Comparison of ENCODE assay signal across 1 cellular context in the genomic region with DNA sequence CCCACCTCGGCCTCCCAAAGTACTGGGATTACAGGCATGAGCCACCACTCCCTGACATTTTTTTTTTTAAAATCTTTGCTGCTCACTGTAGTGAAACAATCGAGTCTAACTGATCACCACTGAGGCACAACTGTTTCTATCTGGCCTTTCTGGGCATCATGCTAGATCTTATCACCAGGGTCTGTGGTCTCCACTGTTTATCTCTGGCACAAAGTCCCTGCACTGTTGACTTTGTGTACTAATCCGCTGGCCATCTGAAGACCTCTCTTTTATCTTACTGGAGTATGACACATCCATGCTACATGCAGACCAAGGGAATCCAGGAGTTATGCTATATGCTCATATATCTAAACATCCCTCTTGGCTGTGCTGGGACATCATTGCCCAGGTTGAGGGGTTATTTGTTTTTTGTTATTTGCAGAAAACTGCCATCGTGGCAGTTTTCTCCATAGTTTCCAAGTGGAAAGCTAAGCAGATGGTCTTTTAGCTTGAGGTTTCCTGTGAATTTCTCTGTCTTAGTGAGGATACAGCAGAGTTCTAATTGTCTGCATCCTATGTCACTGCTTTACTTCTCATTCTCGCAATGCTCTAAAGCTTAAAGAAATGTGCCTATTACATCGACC.
TF ChIP-seq lines count a peak whose summit lies in the region.

No MANE protein-coding gene starts in this region.

TF ChIP-seq in HepG2, 621 proteins besides CTCF, POLR2A, EP300 and RAD21 (continued from another document and continues in another):
- TF ChIP-seq, protein P1, sequence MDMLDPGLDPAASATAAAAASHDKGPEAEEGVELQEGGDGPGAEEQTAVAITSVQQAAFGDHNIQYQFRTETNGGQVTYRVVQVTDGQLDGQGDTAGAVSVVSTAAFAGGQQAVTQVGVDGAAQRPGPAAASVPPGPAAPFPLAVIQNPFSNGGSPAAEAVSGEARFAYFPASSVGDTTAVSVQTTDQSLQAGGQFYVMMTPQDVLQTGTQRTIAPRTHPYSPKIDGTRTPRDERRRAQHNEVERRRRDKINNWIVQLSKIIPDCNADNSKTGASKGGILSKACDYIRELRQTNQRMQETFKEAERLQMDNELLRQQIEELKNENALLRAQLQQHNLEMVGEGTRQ (IDR thresholded peaks at IDR 0.05; ENCODE audit: low read depth, low read length): no peak
- TF ChIP-seq, protein P1 (CRISPR knock-in tag; IDR thresholded peaks at IDR 0.05; ENCODE audit: borderline replicate concordance): no peak
- TF ChIP-seq ZNF746 (CRISPR knock-in tag; IDR thresholded peaks at IDR 0.05) (no peak), ZFX (CRISPR knock-in tag; IDR thresholded peaks at IDR 0.05; ENCODE audit: low read depth) (no peak), SOX5 (CRISPR knock-in tag; IDR thresholded peaks at IDR 0.05; ENCODE audit: borderline replicate concordance) (peak; percentile 59; the same call in 1 of the 2 replicates), JUNB (CRISPR knock-in tag; IDR thresholded peaks at IDR 0.05; ENCODE audit: borderline replicate concordance) (no peak), ZNF713 (CRISPR knock-in tag; IDR thresholded peaks at IDR 0.05) (no peak), ZNF841 (CRISPR knock-in tag; IDR thresholded peaks at IDR 0.05; ENCODE audit: borderline replicate concordance) (no peak), ZNF589 (CRISPR knock-in tag; conservative IDR thresholded peaks at IDR 0.05) (no peak), ZNF773 (CRISPR knock-in tag; IDR thresholded peaks at IDR 0.05; ENCODE audit: borderline replicate concordance) (no peak), NONO (IDR thresholded peaks at IDR 0.05) (no peak), NONO (CRISPR knock-in tag; conservative IDR thresholded peaks at IDR 0.05) (peak; percentile 47; the same call in 1 of the 2 replicates), ZMYM4 (CRISPR knock-in tag; IDR thresholded peaks at IDR 0.05) (peak; percentile 80)
- TF ChIP-seq, protein P2, sequence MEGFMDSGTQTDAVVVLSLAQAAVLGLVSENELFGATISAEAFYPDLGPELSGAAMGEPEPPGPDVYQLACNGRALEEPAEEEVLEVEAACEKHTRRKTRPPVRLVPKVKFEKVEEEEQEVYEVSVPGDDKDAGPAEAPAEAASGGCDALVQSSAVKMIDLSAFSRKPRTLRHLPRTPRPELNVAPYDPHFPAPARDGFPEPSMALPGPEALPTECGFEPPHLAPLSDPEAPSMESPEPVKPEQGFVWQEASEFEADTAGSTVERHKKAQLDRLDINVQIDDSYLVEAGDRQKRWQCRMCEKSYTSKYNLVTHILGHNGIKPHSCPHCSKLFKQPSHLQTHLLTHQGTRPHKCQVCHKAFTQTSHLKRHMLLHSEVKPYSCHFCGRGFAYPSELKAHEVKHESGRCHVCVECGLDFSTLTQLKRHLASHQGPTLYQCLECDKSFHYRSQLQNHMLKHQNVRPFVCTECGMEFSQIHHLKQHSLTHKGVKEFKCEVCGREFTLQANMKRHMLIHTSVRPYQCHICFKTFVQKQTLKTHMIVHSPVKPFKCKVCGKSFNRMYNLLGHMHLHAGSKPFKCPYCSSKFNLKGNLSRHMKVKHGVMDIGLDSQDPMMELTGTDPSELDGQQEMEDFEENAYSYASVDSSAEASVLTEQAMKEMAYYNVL (CRISPR knock-in tag; IDR thresholded peaks at IDR 0.05; ENCODE audit: borderline replicate concordance): no peak
- TF ChIP-seq, protein P3, sequence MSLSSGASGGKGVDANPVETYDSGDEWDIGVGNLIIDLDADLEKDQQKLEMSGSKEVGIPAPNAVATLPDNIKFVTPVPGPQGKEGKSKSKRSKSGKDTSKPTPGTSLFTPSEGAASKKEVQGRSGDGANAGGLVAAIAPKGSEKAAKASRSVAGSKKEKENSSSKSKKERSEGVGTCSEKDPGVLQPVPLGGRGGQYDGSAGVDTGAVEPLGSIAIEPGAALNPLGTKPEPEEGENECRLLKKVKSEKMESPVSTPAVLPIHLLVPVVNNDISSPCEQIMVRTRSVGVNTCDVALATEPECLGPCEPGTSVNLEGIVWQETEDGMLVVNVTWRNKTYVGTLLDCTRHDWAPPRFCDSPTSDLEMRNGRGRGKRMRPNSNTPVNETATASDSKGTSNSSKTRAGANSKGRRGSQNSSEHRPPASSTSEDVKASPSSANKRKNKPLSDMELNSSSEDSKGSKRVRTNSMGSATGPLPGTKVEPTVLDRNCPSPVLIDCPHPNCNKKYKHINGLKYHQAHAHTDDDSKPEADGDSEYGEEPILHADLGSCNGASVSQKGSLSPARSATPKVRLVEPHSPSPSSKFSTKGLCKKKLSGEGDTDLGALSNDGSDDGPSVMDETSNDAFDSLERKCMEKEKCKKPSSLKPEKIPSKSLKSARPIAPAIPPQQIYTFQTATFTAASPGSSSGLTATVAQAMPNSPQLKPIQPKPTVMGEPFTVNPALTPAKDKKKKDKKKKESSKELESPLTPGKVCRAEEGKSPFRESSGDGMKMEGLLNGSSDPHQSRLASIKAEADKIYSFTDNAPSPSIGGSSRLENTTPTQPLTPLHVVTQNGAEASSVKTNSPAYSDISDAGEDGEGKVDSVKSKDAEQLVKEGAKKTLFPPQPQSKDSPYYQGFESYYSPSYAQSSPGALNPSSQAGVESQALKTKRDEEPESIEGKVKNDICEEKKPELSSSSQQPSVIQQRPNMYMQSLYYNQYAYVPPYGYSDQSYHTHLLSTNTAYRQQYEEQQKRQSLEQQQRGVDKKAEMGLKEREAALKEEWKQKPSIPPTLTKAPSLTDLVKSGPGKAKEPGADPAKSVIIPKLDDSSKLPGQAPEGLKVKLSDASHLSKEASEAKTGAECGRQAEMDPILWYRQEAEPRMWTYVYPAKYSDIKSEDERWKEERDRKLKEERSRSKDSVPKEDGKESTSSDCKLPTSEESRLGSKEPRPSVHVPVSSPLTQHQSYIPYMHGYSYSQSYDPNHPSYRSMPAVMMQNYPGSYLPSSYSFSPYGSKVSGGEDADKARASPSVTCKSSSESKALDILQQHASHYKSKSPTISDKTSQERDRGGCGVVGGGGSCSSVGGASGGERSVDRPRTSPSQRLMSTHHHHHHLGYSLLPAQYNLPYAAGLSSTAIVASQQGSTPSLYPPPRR (CRISPR knock-in tag; IDR thresholded peaks at IDR 0.05; ENCODE audit: borderline replicate concordance): peak; percentile 74; the same call in 1 of the 2 replicates
- TF ChIP-seq, protein P4, sequence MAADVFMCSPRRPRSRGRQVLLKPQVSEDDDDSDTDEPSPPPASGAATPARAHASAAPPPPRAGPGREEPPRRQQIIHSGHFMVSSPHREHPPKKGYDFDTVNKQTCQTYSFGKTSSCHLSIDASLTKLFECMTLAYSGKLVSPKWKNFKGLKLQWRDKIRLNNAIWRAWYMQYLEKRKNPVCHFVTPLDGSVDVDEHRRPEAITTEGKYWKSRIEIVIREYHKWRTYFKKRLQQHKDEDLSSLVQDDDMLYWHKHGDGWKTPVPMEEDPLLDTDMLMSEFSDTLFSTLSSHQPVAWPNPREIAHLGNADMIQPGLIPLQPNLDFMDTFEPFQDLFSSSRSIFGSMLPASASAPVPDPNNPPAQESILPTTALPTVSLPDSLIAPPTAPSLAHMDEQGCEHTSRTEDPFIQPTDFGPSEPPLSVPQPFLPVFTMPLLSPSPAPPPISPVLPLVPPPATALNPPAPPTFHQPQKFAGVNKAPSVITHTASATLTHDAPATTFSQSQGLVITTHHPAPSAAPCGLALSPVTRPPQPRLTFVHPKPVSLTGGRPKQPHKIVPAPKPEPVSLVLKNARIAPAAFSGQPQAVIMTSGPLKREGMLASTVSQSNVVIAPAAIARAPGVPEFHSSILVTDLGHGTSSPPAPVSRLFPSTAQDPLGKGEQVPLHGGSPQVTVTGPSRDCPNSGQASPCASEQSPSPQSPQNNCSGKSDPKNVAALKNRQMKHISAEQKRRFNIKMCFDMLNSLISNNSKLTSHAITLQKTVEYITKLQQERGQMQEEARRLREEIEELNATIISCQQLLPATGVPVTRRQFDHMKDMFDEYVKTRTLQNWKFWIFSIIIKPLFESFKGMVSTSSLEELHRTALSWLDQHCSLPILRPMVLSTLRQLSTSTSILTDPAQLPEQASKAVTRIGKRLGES (CRISPR knock-in tag; IDR thresholded peaks at IDR 0.05; ENCODE audit: borderline replicate concordance): no peak
- TF ChIP-seq, protein P5, sequence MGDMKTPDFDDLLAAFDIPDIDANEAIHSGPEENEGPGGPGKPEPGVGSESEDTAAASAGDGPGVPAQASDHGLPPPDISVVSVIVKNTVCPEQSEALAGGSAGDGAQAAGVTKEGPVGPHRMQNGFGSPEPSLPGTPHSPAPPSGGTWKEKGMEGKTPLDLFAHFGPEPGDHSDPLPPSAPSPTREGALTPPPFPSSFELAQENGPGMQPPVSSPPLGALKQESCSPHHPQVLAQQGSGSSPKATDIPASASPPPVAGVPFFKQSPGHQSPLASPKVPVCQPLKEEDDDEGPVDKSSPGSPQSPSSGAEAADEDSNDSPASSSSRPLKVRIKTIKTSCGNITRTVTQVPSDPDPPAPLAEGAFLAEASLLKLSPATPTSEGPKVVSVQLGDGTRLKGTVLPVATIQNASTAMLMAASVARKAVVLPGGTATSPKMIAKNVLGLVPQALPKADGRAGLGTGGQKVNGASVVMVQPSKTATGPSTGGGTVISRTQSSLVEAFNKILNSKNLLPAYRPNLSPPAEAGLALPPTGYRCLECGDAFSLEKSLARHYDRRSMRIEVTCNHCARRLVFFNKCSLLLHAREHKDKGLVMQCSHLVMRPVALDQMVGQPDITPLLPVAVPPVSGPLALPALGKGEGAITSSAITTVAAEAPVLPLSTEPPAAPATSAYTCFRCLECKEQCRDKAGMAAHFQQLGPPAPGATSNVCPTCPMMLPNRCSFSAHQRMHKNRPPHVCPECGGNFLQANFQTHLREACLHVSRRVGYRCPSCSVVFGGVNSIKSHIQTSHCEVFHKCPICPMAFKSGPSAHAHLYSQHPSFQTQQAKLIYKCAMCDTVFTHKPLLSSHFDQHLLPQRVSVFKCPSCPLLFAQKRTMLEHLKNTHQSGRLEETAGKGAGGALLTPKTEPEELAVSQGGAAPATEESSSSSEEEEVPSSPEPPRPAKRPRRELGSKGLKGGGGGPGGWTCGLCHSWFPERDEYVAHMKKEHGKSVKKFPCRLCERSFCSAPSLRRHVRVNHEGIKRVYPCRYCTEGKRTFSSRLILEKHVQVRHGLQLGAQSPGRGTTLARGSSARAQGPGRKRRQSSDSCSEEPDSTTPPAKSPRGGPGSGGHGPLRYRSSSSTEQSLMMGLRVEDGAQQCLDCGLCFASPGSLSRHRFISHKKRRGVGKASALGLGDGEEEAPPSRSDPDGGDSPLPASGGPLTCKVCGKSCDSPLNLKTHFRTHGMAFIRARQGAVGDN (CRISPR knock-in tag; IDR thresholded peaks at IDR 0.05): no peak
- TF ChIP-seq, protein P6, sequence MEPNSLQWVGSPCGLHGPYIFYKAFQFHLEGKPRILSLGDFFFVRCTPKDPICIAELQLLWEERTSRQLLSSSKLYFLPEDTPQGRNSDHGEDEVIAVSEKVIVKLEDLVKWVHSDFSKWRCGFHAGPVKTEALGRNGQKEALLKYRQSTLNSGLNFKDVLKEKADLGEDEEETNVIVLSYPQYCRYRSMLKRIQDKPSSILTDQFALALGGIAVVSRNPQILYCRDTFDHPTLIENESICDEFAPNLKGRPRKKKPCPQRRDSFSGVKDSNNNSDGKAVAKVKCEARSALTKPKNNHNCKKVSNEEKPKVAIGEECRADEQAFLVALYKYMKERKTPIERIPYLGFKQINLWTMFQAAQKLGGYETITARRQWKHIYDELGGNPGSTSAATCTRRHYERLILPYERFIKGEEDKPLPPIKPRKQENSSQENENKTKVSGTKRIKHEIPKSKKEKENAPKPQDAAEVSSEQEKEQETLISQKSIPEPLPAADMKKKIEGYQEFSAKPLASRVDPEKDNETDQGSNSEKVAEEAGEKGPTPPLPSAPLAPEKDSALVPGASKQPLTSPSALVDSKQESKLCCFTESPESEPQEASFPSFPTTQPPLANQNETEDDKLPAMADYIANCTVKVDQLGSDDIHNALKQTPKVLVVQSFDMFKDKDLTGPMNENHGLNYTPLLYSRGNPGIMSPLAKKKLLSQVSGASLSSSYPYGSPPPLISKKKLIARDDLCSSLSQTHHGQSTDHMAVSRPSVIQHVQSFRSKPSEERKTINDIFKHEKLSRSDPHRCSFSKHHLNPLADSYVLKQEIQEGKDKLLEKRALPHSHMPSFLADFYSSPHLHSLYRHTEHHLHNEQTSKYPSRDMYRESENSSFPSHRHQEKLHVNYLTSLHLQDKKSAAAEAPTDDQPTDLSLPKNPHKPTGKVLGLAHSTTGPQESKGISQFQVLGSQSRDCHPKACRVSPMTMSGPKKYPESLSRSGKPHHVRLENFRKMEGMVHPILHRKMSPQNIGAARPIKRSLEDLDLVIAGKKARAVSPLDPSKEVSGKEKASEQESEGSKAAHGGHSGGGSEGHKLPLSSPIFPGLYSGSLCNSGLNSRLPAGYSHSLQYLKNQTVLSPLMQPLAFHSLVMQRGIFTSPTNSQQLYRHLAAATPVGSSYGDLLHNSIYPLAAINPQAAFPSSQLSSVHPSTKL (CRISPR knock-in tag; IDR thresholded peaks at IDR 0.05): peak; percentile 83
- TF ChIP-seq, protein P7, sequence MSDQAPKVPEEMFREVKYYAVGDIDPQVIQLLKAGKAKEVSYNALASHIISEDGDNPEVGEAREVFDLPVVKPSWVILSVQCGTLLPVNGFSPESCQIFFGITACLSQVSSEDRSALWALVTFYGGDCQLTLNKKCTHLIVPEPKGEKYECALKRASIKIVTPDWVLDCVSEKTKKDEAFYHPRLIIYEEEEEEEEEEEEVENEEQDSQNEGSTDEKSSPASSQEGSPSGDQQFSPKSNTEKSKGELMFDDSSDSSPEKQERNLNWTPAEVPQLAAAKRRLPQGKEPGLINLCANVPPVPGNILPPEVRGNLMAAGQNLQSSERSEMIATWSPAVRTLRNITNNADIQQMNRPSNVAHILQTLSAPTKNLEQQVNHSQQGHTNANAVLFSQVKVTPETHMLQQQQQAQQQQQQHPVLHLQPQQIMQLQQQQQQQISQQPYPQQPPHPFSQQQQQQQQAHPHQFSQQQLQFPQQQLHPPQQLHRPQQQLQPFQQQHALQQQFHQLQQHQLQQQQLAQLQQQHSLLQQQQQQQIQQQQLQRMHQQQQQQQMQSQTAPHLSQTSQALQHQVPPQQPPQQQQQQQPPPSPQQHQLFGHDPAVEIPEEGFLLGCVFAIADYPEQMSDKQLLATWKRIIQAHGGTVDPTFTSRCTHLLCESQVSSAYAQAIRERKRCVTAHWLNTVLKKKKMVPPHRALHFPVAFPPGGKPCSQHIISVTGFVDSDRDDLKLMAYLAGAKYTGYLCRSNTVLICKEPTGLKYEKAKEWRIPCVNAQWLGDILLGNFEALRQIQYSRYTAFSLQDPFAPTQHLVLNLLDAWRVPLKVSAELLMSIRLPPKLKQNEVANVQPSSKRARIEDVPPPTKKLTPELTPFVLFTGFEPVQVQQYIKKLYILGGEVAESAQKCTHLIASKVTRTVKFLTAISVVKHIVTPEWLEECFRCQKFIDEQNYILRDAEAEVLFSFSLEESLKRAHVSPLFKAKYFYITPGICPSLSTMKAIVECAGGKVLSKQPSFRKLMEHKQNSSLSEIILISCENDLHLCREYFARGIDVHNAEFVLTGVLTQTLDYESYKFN (CRISPR knock-in tag; conservative IDR thresholded peaks at IDR 0.05): peak; percentile 89
- TF ChIP-seq, protein P8, sequence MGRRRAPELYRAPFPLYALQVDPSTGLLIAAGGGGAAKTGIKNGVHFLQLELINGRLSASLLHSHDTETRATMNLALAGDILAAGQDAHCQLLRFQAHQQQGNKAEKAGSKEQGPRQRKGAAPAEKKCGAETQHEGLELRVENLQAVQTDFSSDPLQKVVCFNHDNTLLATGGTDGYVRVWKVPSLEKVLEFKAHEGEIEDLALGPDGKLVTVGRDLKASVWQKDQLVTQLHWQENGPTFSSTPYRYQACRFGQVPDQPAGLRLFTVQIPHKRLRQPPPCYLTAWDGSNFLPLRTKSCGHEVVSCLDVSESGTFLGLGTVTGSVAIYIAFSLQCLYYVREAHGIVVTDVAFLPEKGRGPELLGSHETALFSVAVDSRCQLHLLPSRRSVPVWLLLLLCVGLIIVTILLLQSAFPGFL (CRISPR knock-in tag; IDR thresholded peaks at IDR 0.05): no peak
